21 cellular contexts compared by ENCODE assay signal in genomic region chr1:34898220-34898820, GRCh38. TPM values are rescaled to one million over a fixed set of nuclear protein-coding genes. Genes with fewer than 3 reads are reported as not detected.
DNase-seq lines count a peak whose midpoint lies in the region; ATAC-seq and TF ChIP-seq lines count a peak whose summit lies in the region.
"Had no signal": no experiment of that assay in that cellular context is flagged by ENCODE, and none has a peak within 500 bp of the region (broad histone marks: within the 10 kb centered on the region; RNA-seq: fewer than 3 reads in every experiment).

No MANE protein-coding gene starts in this region.

- H3K4me1 Mint-ChIP-seq in Calu3 (ENCODE audit: low read depth, unreplicated experiment), result no peaks in the 10 kb centered on the region
- H3K4me1 Mint-ChIP-seq in T-helper 17 cell, result peaks cover 19% of the 10 kb centered on the region

- no peak for TF ChIP-seq POLR2A in thyroid gland (IDR thresholded peaks at IDR 0.05)

- H3K79me2 ChIP-seq in GM23248 (ENCODE audit: insufficient read depth), result no peaks in the 10 kb centered on the region

- H3K4me3 Mint-ChIP-seq in Calu3 (ENCODE audit: low read depth, unreplicated experiment) (no peak overlapping the region), T-helper 17 cell (no peak overlapping the region)
- H3K4me3 Mint-ChIP-seq: activated naive CD8-positive, alpha-beta T cell; activated T-helper 1 cell treated with anti-CD3 and anti-CD28 coated beads, Interleukin-12 subunit alpha, Interleukin-12 subunit beta, Interleukin-2, Interleukin-4 antibody, amounts not matched to agents 30 ng/mL and 10 ng/mL and 1 ng/mL, durations not matched to agents 14 hours and 24 hours and 36 hours; effector memory CD8-positive, alpha-beta T cell; stimulated activated naive B cell treated with anti-CD40 and anti-IgM and Interleukin-4, amounts not matched to agents 10 μg/mL and 1 μg/mL and 100 μg/mL, for 72 hours had no signal

- TF ChIP-seq CTCF in Calu3 (IDR thresholded peaks at IDR 0.05; ENCODE audit: unreplicated experiment) (no peak), thyroid gland (IDR thresholded peaks at IDR 0.05) (no peak), tibial artery (IDR thresholded peaks at IDR 0.05) (no peak)

- no peak overlapping the region for H2AFZ ChIP-seq in GM23248

- H3K9me3 ChIP-seq in GM23248 (ENCODE audit: low read depth) (no peaks in the 10 kb centered on the region), T-helper 17 cell (ENCODE audit: control insufficient read depth, low read length, poor library complexity, severe bottlenecking) (no peaks in the 10 kb centered on the region), thyroid gland (no peaks in the 10 kb centered on the region), tibial artery (peaks cover 0 to 4% (median 0%) of the 10 kb centered on the region in 3 donors)
- H3K9me3 ChIP-seq: neutrophil, testis had no signal

- H3K27ac Mint-ChIP-seq in Calu3 (ENCODE audit: unreplicated experiment) (no peak overlapping the region), T-helper 17 cell (peak overlapping the region; percentile 41)
- H3K27ac Mint-ChIP-seq: activated naive CD8-positive, alpha-beta T cell; activated T-helper 1 cell treated with anti-CD3 and anti-CD28 coated beads, Interleukin-12 subunit alpha, Interleukin-12 subunit beta, Interleukin-2, Interleukin-4 antibody, amounts not matched to agents 30 ng/mL and 10 ng/mL and 1 ng/mL, durations not matched to agents 14 hours and 24 hours and 36 hours; effector memory CD8-positive, alpha-beta T cell; stimulated activated naive B cell treated with anti-CD40 and anti-IgM and Interleukin-4, amounts not matched to agents 10 μg/mL and 1 μg/mL and 100 μg/mL, for 72 hours had no signal

- H3F3A ChIP-seq in GM23248 (ENCODE audit: insufficient read depth), result no peaks in the 10 kb centered on the region

- no peaks in the 10 kb centered on the region for H4K20me1 ChIP-seq in GM23248 (ENCODE audit: insufficient read depth)

- H3K4me1 ChIP-seq in GM23248 (ENCODE audit: insufficient read depth) (no peaks in the 10 kb centered on the region), thyroid gland (no peaks in the 10 kb centered on the region), tibial artery (peaks cover 0 to 7% (median 0%) of the 10 kb centered on the region in 4 donors)
- H3K4me1 ChIP-seq: esophagus squamous epithelium, psoas muscle, testis had no signal

- peak; percentile 6 for DNase-seq in Calu3
- peak; percentile 11 for DNase-seq in GM23248
- DNase-seq in T-helper 17 cell, result no peak
- peak; percentile 9 for DNase-seq in kidney tubule cell (ENCODE audit: low spot score)
- DNase-seq in thyroid gland, result no peak
- no peak for DNase-seq in Ammon's horn (ENCODE audit: low spot score)
- DNase-seq in tibial artery, result no peak
- DNase-seq: DND-41; effector memory CD8-positive, alpha-beta T cell; esophagus squamous epithelium; NCI-H2171; NCI-H774; psoas muscle; stimulated activated CD4-positive, alpha-beta T cell treated with anti-CD3 and anti-CD28 coated beads, Interleukin-2, amount 100 ng/mL, for 48 hours; stimulated activated naive B cell treated with anti-CD40 and anti-IgM and Interleukin-4, amounts not matched to agents 10 μg/mL and 1 μg/mL and 100 μg/mL, for 72 hours; testis had no signal

- BruUV-seq in Calu3 (replicated peaks; lab: Mats Ljungman, UMichigan), result no TSS peak

- H3K27me3 ChIP-seq in GM23248 (replicated peaks; ENCODE audit: insufficient read depth) (peaks cover 12% of the 10 kb centered on the region), thyroid gland (no peaks in the 10 kb centered on the region), tibial artery (peaks cover 0 to 8% of the 10 kb centered on the region in 2 donors)
- H3K27me3 ChIP-seq: testis had no signal

- in situ Hi-C loops in GM23248 (cut with MboI), result no loop called here

- no peak overlapping the region for H3K9ac ChIP-seq in GM23248

- CTCF ChIA-PET in Calu3 (lab: Charles Lee), result no interaction called here

- H3K27ac ChIP-seq in GM23248 (no peak overlapping the region), thyroid gland (no peak overlapping the region), tibial artery (no peak overlapping the region)
- H3K27ac ChIP-seq: esophagus squamous epithelium, neutrophil, psoas muscle, testis had no signal

- no peaks in the 10 kb centered on the region for H3K9me2 ChIP-seq in GM23248 (ENCODE audit: insufficient read depth)

- H3K4me3 ChIP-seq in GM23248, result no peak overlapping the region
- H3K4me3 ChIP-seq in thyroid gland (replicated peaks in 1 of 3), result no peak overlapping the region
- no peak overlapping the region for H3K4me3 ChIP-seq in tibial artery
- H3K4me3 ChIP-seq: esophagus squamous epithelium, psoas muscle, smooth muscle cell, testis had no signal

- H3K4me2 ChIP-seq in GM23248 (ENCODE audit: unreplicated experiment), result no peak overlapping the region
- H3K4me2 ChIP-seq: smooth muscle cell had no signal

- no peaks in the 10 kb centered on the region for H3K9me3 Mint-ChIP-seq in Calu3 (ENCODE audit: low read depth, unreplicated experiment)
- H3K9me3 Mint-ChIP-seq: effector memory CD8-positive, alpha-beta T cell; stimulated activated naive B cell treated with anti-CD40 and anti-IgM and Interleukin-4, amounts not matched to agents 10 μg/mL and 1 μg/mL and 100 μg/mL, for 72 hours had no signal

- intact Hi-C loops in Calu3 (cut with micrococcal nuclease; ENCODE audit: unreplicated experiment) (no loop called here), thyroid gland (cut with DNase I) (no loop called here), tibial artery (cut with DNase I; ENCODE audit: low total_unique reads) (no loop called here)

- H3K27me3 Mint-ChIP-seq in Calu3 (ENCODE audit: unreplicated experiment) (peaks cover 49% of the 10 kb centered on the region), T-helper 17 cell (peaks cover 30% of the 10 kb centered on the region)
- H3K27me3 Mint-ChIP-seq: stimulated activated naive B cell treated with anti-CD40 and anti-IgM and Interleukin-4, amounts not matched to agents 10 μg/mL and 1 μg/mL and 100 μg/mL, for 72 hours had no signal

- no peak for ATAC-seq in T-helper 17 cell
- ATAC-seq: effector memory CD8-positive, alpha-beta T cell; psoas muscle; stimulated activated naive B cell treated with anti-CD40 and anti-IgM and Interleukin-4, amounts not matched to agents 10 μg/mL and 1 μg/mL and 100 μg/mL, for 72 hours had no signal

- 7 to 9% methylated on average over 3 of the region's 3 CpGs for WGBS in GM23248 (ENCODE audit: low coverage in 1 of 2, low lambda C conversion rate in 2 of 2, missing lambda C conversion rate in 2 of 2), 2 experiments
- 39 to 47% methylated on average over 3 of the region's 3 CpGs for WGBS in thyroid gland, 2 donors

- H3K36me3 ChIP-seq in GM23248 (ENCODE audit: low read depth) (no peaks in the 10 kb centered on the region), thyroid gland (no peaks in the 10 kb centered on the region), tibial artery (no peaks in the 10 kb centered on the region)
- H3K36me3 ChIP-seq: esophagus squamous epithelium, neutrophil had no signal

- H3K36me3 Mint-ChIP-seq in Calu3 (ENCODE audit: insufficient read depth, unreplicated experiment), result no peaks in the 10 kb centered on the region
- peaks cover 10% of the 10 kb centered on the region for H3K36me3 Mint-ChIP-seq in T-helper 17 cell (ENCODE audit: low read depth)
- H3K36me3 Mint-ChIP-seq: activated naive CD8-positive, alpha-beta T cell; stimulated activated naive B cell treated with anti-CD40 and anti-IgM and Interleukin-4, amounts not matched to agents 10 μg/mL and 1 μg/mL and 100 μg/mL, for 72 hours had no signal

RNA-seq across cellular contexts. Expression of gene DLGAP3, which starts 31.1 kb away (rescaled TPM):
- total RNA-seq in Calu3 (2022), result 1.0 and 1.1 TPM in 2 replicates
- 0.11 TPM in 1 of 2 replicates, not detected in the other for total RNA-seq in GM23248 (2014; rRNA removed; shearing (Covaris generic))
- polyA plus RNA-seq in GM23248 (2016; fragmentation: Nextera tagmentation; extraction: Ambion mirVana), result not detected in 2 replicates
- total RNA-seq in T-helper 17 cell, result under 1 TPM; 0.55 to 0.75 TPM
- total RNA-seq in thyroid gland, result under 1 TPM in 2 of 4 donors, not detected in 2; 0.22 to 0.67 TPM
- total RNA-seq: smooth muscle cell had no signal
- polyA plus RNA-seq: keratinocyte, smooth muscle cell had no signal

RNA-seq across cellular contexts. Expression of gene SMIM12, which starts 38.8 kb away (rescaled TPM):
- total RNA-seq in Calu3 (2022) (35.8 and 36.8 TPM in 2 replicates), T-helper 17 cell (10 to 100 TPM; 29.6 to 39.2 TPM), thyroid gland (10 to 100 TPM; 26.5 to 32.8 (median 29.8) TPM)
- 17.9 and 20.4 TPM in 2 replicates for total RNA-seq in GM23248 (2014; rRNA removed; shearing (Covaris generic))
- 50.1 and 51.6 TPM in 2 replicates for polyA plus RNA-seq in GM23248 (2016; fragmentation: Nextera tagmentation; extraction: Ambion mirVana)

Comparison
In these comparisons a context has a peak if more than half of its experiments do, and no peak if none do; other contexts are left out.
1. DNase-seq: peak in Calu3 (single experiment), GM23248 (single experiment) and kidney tubule cell (single experiment); none in T-helper 17 cell (0 of 3), thyroid gland (0 of 2), Ammon's horn (single experiment) and tibial artery (0 of 2).